In the genomic region with DNA sequence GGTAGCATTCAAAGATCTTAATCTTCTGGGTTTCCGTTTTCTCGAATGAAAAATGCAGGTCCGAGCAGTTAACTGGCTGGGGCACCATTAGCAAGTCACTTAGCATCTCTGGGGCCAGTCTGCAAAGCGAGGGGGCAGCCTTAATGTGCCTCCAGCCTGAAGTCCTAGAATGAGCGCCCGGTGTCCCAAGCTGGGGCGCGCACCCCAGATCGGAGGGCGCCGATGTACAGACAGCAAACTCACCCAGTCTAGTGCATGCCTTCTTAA, we compare ENCODE assay signal across 8 cellular contexts. TPM values are rescaled to one million over a fixed set of nuclear protein-coding genes. Genes with fewer than 3 reads are reported as not detected.
DNase-seq lines count a peak whose midpoint lies in the region; ATAC-seq and TF ChIP-seq lines count a peak whose summit lies in the region.

A gene (minus strand): TSS at position 235 of the 267 bp plus-strand sequence. CDS start 34,833 bp downstream, outside the sequence.

- peak within 1 kb of the TSS; percentile 22 for H3K4ac ChIP-seq in mesendoderm (ENCODE audit: low read depth, low read length)

- TF ChIP-seq CTCF in heart left ventricle (IDR thresholded peaks at IDR 0.05) (peak in 2 of 12 donors; percentile 4 to 9), brain (conservative IDR thresholded peaks at IDR 0.05) (peak; percentile 12 to 13)

- H2BK5ac ChIP-seq in mesendoderm (ENCODE audit: low read length) = peak within 1 kb of the TSS; percentile 62

- no peak within 1 kb of the TSS for H3K23ac ChIP-seq in mesendoderm (ENCODE audit: low read length)

- H3K27me3 Mint-ChIP-seq in brain = peaks cover 12% of the 10 kb centered on the region

- no peak within 1 kb of the TSS for H2AK5ac ChIP-seq in mesendoderm (ENCODE audit: low read length)

- H3K9me3 ChIP-seq in heart left ventricle = no peaks in the 10 kb centered on the region

- H3K4me3 Mint-ChIP-seq in brain = peak within 1 kb of the TSS; percentile 96 to 100 (median 99)

- H3K27ac Mint-ChIP-seq in brain = peak within 1 kb of the TSS; percentile 94 to 100 (median 99)

- peaks cover 0 to 42% (median 18%) of the 10 kb centered on the region in 12 donors for H3K4me1 ChIP-seq in heart left ventricle
- peaks cover 2% of the 10 kb centered on the region for H3K4me1 ChIP-seq in mesendoderm (ENCODE audit: control insufficient read depth, low read depth, low read length)
- no peaks in the 10 kb centered on the region for H3K4me1 ChIP-seq in urinary bladder (ENCODE audit: insufficient read depth)

- H3K27me3 ChIP-seq in heart left ventricle = no peaks in the 10 kb centered on the region
- no peaks in the 10 kb centered on the region for H3K27me3 ChIP-seq in mesendoderm (ENCODE audit: insufficient read depth, low read length, poor library complexity)

- H3K18ac ChIP-seq in mesendoderm (ENCODE audit: low read length) = peak within 1 kb of the TSS; percentile 82

- no peaks in the 10 kb centered on the region for H3K9me3 Mint-ChIP-seq in brain

- 0 to 1% (median 0%) methylated on average over 8 to 11 of the region's 11 CpGs for whole genome bisulfite sequencing in heart left ventricle, 4 donors
- WGBS in mesendoderm (ENCODE audit: extremely low coverage, insufficient coverage, low lambda C conversion rate) = no CpG with 5 or more reads among the region's 11 CpGs
- WGBS in urinary bladder = under 1% methylated on average over 11 of the region's 11 CpGs

- no peak within 1 kb of the TSS for H2BK15ac ChIP-seq in mesendoderm (replicated peaks; ENCODE audit: low read depth)

- intact Hi-C loops in heart left ventricle (cut with DNase I) = loop anchor here in 8 of 10 donors (1.0 to 2.0 kb wide), 6 partner anchors 16 to 48 kb away; a partner anchor contains a TSS
- intact Hi-C loops in left ventricle myocardium superior (cut with micrococcal nuclease) = loop anchor here (2.0 kb wide), 1 partner anchor 18 kb away; no protein-coding TSS in a partner anchor

- peak within 1 kb of the TSS; percentile 94 to 100 (median 99) for H3K27ac ChIP-seq in heart left ventricle
- peak within 1 kb of the TSS; percentile 66 for H3K27ac ChIP-seq in mesendoderm (ENCODE audit: low read depth, low read length)
- peak within 1 kb of the TSS; percentile 99 for H3K27ac ChIP-seq in urinary bladder (ENCODE audit: low read depth)

- H3K4me2 ChIP-seq in mesendoderm (ENCODE audit: low read length) = peak within 1 kb of the TSS; percentile 78

- H3K36me3 ChIP-seq in heart left ventricle (peaks cover 0 to 40% (median 9%) of the 10 kb centered on the region in 9 donors), mesendoderm (ENCODE audit: control insufficient read depth, insufficient read depth, low read length) (no peaks in the 10 kb centered on the region), urinary bladder (ENCODE audit: insufficient read depth) (peaks cover 3% of the 10 kb centered on the region)

- no peaks in the 10 kb centered on the region for H3K79me1 ChIP-seq in mesendoderm (ENCODE audit: low read length)

- no peak within 1 kb of the TSS for H2BK120ac ChIP-seq in mesendoderm (ENCODE audit: low read depth, low read length)

- no peak within 1 kb of the TSS for H4K5ac ChIP-seq in mesendoderm (ENCODE audit: low read length)

- H3K79me2 ChIP-seq in mesendoderm (ENCODE audit: control insufficient read depth, insufficient read depth, low read length) = peaks cover 4% of the 10 kb centered on the region

- peak within 1 kb of the TSS; percentile 94 for H3K56ac ChIP-seq in mesendoderm (ENCODE audit: low read length)

- no peak within 1 kb of the TSS for H4K8ac ChIP-seq in mesendoderm (ENCODE audit: low read depth, low read length)

- H3K4me3 ChIP-seq in heart left ventricle (peak within 1 kb of the TSS; percentile 74 to 95 (median 86)), mesendoderm (ENCODE audit: low read length) (peak within 1 kb of the TSS; percentile 79), urinary bladder (ENCODE audit: low read depth, low read length) (peak within 1 kb of the TSS; percentile 89)

- DNase-seq in heart left ventricle (no peak), left ventricle myocardium superior (no peak), mesendoderm (no peak)
- no peak for DNase-seq in activated effector memory CD4-positive, alpha-beta T cell treated with Interleukin-2 at 50 U/mL for 16 hours

- peaks cover 3% of the 10 kb centered on the region for H3K36me3 Mint-ChIP-seq in brain

- ATAC-seq in heart left ventricle = no peak
- no peak for ATAC-seq in left ventricle myocardium superior
- ATAC-seq in GM21786 (IDR thresholded peaks at IDR 0.05; ENCODE audit: unreplicated experiment) = no peak
- ATAC-seq in HG03097 (IDR thresholded peaks at IDR 0.05; ENCODE audit: low FRiP score, unreplicated experiment) = no peak

- no peak for TF ChIP-seq POLR2A in heart left ventricle (IDR thresholded peaks at IDR 0.05)

- peak within 1 kb of the TSS; percentile 90 for H3K9ac ChIP-seq in mesendoderm (ENCODE audit: low read length)

- peaks cover 23% of the 10 kb centered on the region for H3K4me1 Mint-ChIP-seq in brain

RNA-seq across cellular contexts. Expression of the gene that starts here (rescaled TPM):
- total RNA-seq in heart left ventricle = 1 to 10 TPM in 7 of 9 donors, under 1 TPM in 1, not detected in 1; 0.49 to 4.2 (median 2.6) TPM
- 1 to 10 TPM in 1 of 2 donors, under 1 TPM in 1; 0.44 to 3.3 TPM for polyA plus RNA-seq in heart left ventricle
- 3.0 TPM for total RNA-seq in left ventricle myocardium superior
- 0.31 TPM for polyA plus RNA-seq in brain (ENCODE audit: insufficient read depth, low read depth, low replicate concordance)
- polyA plus RNA-seq in mesendoderm (2013, experiment 1 of 2) = 0.22 TPM
- 0.28 TPM for polyA plus RNA-seq in mesendoderm (2013, experiment 2 of 2)
- 1.7 TPM for total RNA-seq in urinary bladder
- 0.57 TPM for polyA plus RNA-seq in urinary bladder
